17 cellular contexts compared by ENCODE assay signal in the genomic region with DNA sequence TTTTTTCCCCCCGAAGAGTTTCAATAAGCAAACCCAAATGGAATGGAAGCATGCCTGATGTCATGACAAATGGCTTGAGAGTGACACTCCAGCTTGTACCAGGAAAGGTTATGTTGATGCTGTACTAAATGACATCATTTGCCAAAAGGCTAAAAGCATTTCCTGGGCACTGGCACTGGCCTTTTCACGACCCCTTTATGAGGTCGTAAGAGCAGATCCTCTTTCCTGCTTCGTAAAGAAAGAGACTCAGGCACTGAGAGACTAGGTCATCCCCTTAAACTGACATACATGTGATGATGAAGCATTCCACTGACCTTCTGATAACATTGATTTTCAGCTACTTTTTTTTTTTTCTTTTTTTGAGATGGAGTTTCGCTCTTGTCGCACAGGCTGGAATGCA.
DNase-seq lines count a peak whose midpoint lies in the region; ATAC-seq and TF ChIP-seq lines count a peak whose summit lies in the region.
"Had no signal": no experiment of that assay in that cellular context is flagged by ENCODE, and none has a peak within 500 bp of the region (broad histone marks: within the 10 kb centered on the region; RNA-seq: fewer than 3 reads in every experiment).

No MANE protein-coding gene starts in this region.

- H3K9me3 Mint-ChIP-seq in nephron progenitor cell, result no peaks in the 10 kb centered on the region
- H3K9me3 Mint-ChIP-seq: CD8-positive, alpha-beta T cell; IgD-negative memory B cell; T-helper 2 cell treated with Interferon-gamma antibody and Interleukin-4, amounts not matched to agents 5 μg/mL and 100 μg/mL, for 36 hours had no signal

- TF ChIP-seq CTCF in C4-2B (conservative IDR thresholded peaks at IDR 0.05), result no peak
- no peak for TF ChIP-seq CTCF in RWPE1 (conservative IDR thresholded peaks at IDR 0.05; ENCODE audit: low read depth)
- no peak for TF ChIP-seq CTCF in neutrophil (IDR thresholded peaks at IDR 0.05)
- no peak for TF ChIP-seq CTCF in nephron progenitor cell (IDR thresholded peaks at IDR 0.05)

- no peaks in the 10 kb centered on the region for H3K9me3 ChIP-seq in neutrophil
- H3K9me3 ChIP-seq: SJSA1 had no signal

- peak; percentile 31 for DNase-seq in EH (ENCODE audit: low read depth)
- DNase-seq in RWPE1 (ENCODE audit: low spot score), result no peak
- no peak for DNase-seq in SKM-1 (lab: John Stamatoyannopoulos, UW; ENCODE audit: unreplicated experiment)
- no peak for DNase-seq in dedifferentiated amniotic fluid mesenchymal stem cell (ENCODE audit: extremely low spot score)
- no peak for DNase-seq in nephron progenitor cell
- DNase-seq: CD8-positive, alpha-beta T cell; EL; NCI-H1436; NCI-H526 treated with DMSO at 0.1 percent for 48 hours; PC-9 had no signal

- CTCF ChIA-PET in RWPE1 (lab: Yijun Ruan, JAX), result interaction anchor here (0.9 kb wide), 1 partner anchor 99 kb away, joined by 3 read pairs; no protein-coding TSS in a partner anchor

- H3K4me1 Mint-ChIP-seq in nephron progenitor cell, result peaks cover 40% of the 10 kb centered on the region

- H3K27ac Mint-ChIP-seq in nephron progenitor cell, result no peak overlapping the region
- H3K27ac Mint-ChIP-seq: B cell; CD8-positive, alpha-beta T cell; IgD-negative memory B cell; T-helper 2 cell treated with Interferon-gamma antibody and Interleukin-4, amounts not matched to agents 5 μg/mL and 100 μg/mL, for 36 hours had no signal

- H3K4me1 ChIP-seq in neutrophil (ENCODE audit: control insufficient read depth in 1 of 2, insufficient read depth in 1 of 2, low read depth in 1 of 2, low read length in 1 of 2), result peaks cover 30 to 40% of the 10 kb centered on the region in 2 experiments

- H3K4me3 ChIP-seq in neutrophil (ENCODE audit: low read depth in 1 of 2, low read length in 1 of 2), result no peak overlapping the region
- H3K4me3 ChIP-seq: PC-9, SJSA1 had no signal

- H3K36me3 Mint-ChIP-seq in nephron progenitor cell (ENCODE audit: low read depth), result peaks cover 52% of the 10 kb centered on the region

- H3K27ac ChIP-seq in C4-2B (peak overlapping the region; percentile 79), RWPE1 (peak overlapping the region; percentile 80), neutrophil (peak overlapping the region; percentile 29)
- H3K27ac ChIP-seq: SJSA1 had no signal

- H3K27me3 ChIP-seq in neutrophil, result no peaks in the 10 kb centered on the region
- H3K27me3 ChIP-seq: SJSA1 had no signal

- no peak overlapping the region for H3K4me3 Mint-ChIP-seq in nephron progenitor cell
- H3K4me3 Mint-ChIP-seq: B cell; CD8-positive, alpha-beta T cell; IgD-negative memory B cell; T-helper 2 cell treated with Interferon-gamma antibody and Interleukin-4, amounts not matched to agents 5 μg/mL and 100 μg/mL, for 36 hours had no signal

- no peak for ATAC-seq in HG03378 (IDR thresholded peaks at IDR 0.05; ENCODE audit: unreplicated experiment)
- ATAC-seq: CD8-positive, alpha-beta T cell had no signal

- POLR2A ChIA-PET in RWPE1 (lab: Yijun Ruan, JAX; ENCODE audit: low non-redundant PET), result no interaction called here

- H3K27me3 Mint-ChIP-seq in nephron progenitor cell (ENCODE audit: low read depth, poor library complexity), result peaks cover 2% of the 10 kb centered on the region

- peaks cover 67% of the 10 kb centered on the region for H3K36me3 ChIP-seq in neutrophil

Comparison
In these comparisons a context has a peak if more than half of its experiments do, and no peak if none do; other contexts are left out.
1. H3K27ac ChIP-seq: peak in every context shown above with its lines; median percentile 80 in RWPE1; 79 in C4-2B; 29 in neutrophil.